ENCODE assay signal across 11 cellular contexts in genomic region chr15:101275018-101275417, GRCh38. TPM values are rescaled to one million over a fixed set of nuclear protein-coding genes. Genes with fewer than 3 reads are reported as not detected.
A peak's percentile ranks its signal among the peaks of the same experiment; 100 is the strongest.
DNase-seq lines count a peak whose midpoint lies in the region; ATAC-seq lines count a peak whose summit lies in the region.
"Had no signal": no experiment of that assay in that cellular context is flagged by ENCODE, and none has a peak within 500 bp of the region (broad histone marks: within the 10 kb centered on the region; RNA-seq: fewer than 3 reads in every experiment).

No MANE protein-coding gene starts in this region.

- H3K27me3 Mint-ChIP-seq in activated T-helper 2 cell treated with anti-CD3 and anti-CD28 coated beads, Interferon-gamma antibody, Interleukin-2, Interleukin-4, amounts not matched to agents 10 μg/mL and 5 μg/mL and 100 μg/mL, durations not matched to agents 14 hours and 24 hours and 36 hours (ENCODE audit: low read depth) = no peaks in the 10 kb centered on the region

- no peak for DNase-seq in activated T-helper 2 cell treated with anti-CD3 and anti-CD28 coated beads, Interferon-gamma antibody, Interleukin-2, Interleukin-4, amounts not matched to agents 10 μg/mL and 5 μg/mL and 100 μg/mL, durations not matched to agents 14 hours and 24 hours and 36 hours (ENCODE audit: low spot score)
- no peak for DNase-seq in islet precursor cell
- no peak for DNase-seq in epidermal melanocyte (ENCODE audit: insufficient read length, low spot score)
- no peak for DNase-seq in NCI-H2029 (lab: John Stamatoyannopoulos, UW)
- no peak for DNase-seq in NCI-H226
- DNase-seq: NCI-H1694 treated with DMSO at 0.1 percent for 48 hours; stimulated activated naive CD4-positive, alpha-beta T cell had no signal

- peak overlapping the region; percentile 53 for H3K4me3 Mint-ChIP-seq in activated T-helper 2 cell treated with anti-CD3 and anti-CD28 coated beads, Interferon-gamma antibody, Interleukin-2, Interleukin-4, amounts not matched to agents 10 μg/mL and 5 μg/mL and 100 μg/mL, durations not matched to agents 14 hours and 24 hours and 36 hours (ENCODE audit: low read depth)

- peak overlapping the region; percentile 97; the same call in 1 of the 2 replicates for H3K4me3 ChIP-seq in GM08714 (ENCODE audit: low read length)

- ATAC-seq in GM18907 (IDR thresholded peaks at IDR 0.05; ENCODE audit: unreplicated experiment) = peak; percentile 30
- ATAC-seq in HG02973 (IDR thresholded peaks at IDR 0.05; ENCODE audit: unreplicated experiment) = peak; percentile 36
- ATAC-seq: HCT116 had no signal

- intact Hi-C loops in activated T-helper 2 cell treated with anti-CD3 and anti-CD28 coated beads, Interferon-gamma antibody, Interleukin-2, Interleukin-4, amounts not matched to agents 10 μg/mL and 5 μg/mL and 100 μg/mL, durations not matched to agents 14 hours and 24 hours and 36 hours (cut with micrococcal nuclease) = no loop called here

- no peaks in the 10 kb centered on the region for H3K9me3 Mint-ChIP-seq in activated T-helper 2 cell treated with anti-CD3 and anti-CD28 coated beads, Interferon-gamma antibody, Interleukin-2, Interleukin-4, amounts not matched to agents 10 μg/mL and 5 μg/mL and 100 μg/mL, durations not matched to agents 14 hours and 24 hours and 36 hours

- H3K4me1 Mint-ChIP-seq in activated T-helper 2 cell treated with anti-CD3 and anti-CD28 coated beads, Interferon-gamma antibody, Interleukin-2, Interleukin-4, amounts not matched to agents 10 μg/mL and 5 μg/mL and 100 μg/mL, durations not matched to agents 14 hours and 24 hours and 36 hours (ENCODE audit: low read depth) = peaks cover 24% of the 10 kb centered on the region

- H3K27ac Mint-ChIP-seq in activated T-helper 2 cell treated with anti-CD3 and anti-CD28 coated beads, Interferon-gamma antibody, Interleukin-2, Interleukin-4, amounts not matched to agents 10 μg/mL and 5 μg/mL and 100 μg/mL, durations not matched to agents 14 hours and 24 hours and 36 hours = peak overlapping the region; percentile 60

- peaks cover 68% of the 10 kb centered on the region for H3K36me3 Mint-ChIP-seq in activated T-helper 2 cell treated with anti-CD3 and anti-CD28 coated beads, Interferon-gamma antibody, Interleukin-2, Interleukin-4, amounts not matched to agents 10 μg/mL and 5 μg/mL and 100 μg/mL, durations not matched to agents 14 hours and 24 hours and 36 hours (ENCODE audit: low read depth)

RNA-seq across cellular contexts. Expression of gene SELENOS, which starts 2.3 kb away (rescaled TPM):
- 39.2 and 40.5 TPM in 2 replicates for total RNA-seq in activated T-helper 2 cell treated with anti-CD3 and anti-CD28 coated beads, Interferon-gamma antibody, Interleukin-2, Interleukin-4, amounts not matched to agents 10 μg/mL and 5 μg/mL and 100 μg/mL, durations not matched to agents 14 hours and 24 hours and 36 hours

RNA-seq across cellular contexts. Expression of gene SNRPA1, which starts 20.0 kb away (rescaled TPM):
- total RNA-seq in activated T-helper 2 cell treated with anti-CD3 and anti-CD28 coated beads, Interferon-gamma antibody, Interleukin-2, Interleukin-4, amounts not matched to agents 10 μg/mL and 5 μg/mL and 100 μg/mL, durations not matched to agents 14 hours and 24 hours and 36 hours = 189 and 197 TPM in 2 replicates

RNA-seq across cellular contexts. Expression of gene CHSY1, which starts 23.2 kb away (rescaled TPM):
- total RNA-seq in activated T-helper 2 cell treated with anti-CD3 and anti-CD28 coated beads, Interferon-gamma antibody, Interleukin-2, Interleukin-4, amounts not matched to agents 10 μg/mL and 5 μg/mL and 100 μg/mL, durations not matched to agents 14 hours and 24 hours and 36 hours = 50.5 and 52.2 TPM in 2 replicates
